1 cellular context compared by ENCODE assay signal in the genomic region with DNA sequence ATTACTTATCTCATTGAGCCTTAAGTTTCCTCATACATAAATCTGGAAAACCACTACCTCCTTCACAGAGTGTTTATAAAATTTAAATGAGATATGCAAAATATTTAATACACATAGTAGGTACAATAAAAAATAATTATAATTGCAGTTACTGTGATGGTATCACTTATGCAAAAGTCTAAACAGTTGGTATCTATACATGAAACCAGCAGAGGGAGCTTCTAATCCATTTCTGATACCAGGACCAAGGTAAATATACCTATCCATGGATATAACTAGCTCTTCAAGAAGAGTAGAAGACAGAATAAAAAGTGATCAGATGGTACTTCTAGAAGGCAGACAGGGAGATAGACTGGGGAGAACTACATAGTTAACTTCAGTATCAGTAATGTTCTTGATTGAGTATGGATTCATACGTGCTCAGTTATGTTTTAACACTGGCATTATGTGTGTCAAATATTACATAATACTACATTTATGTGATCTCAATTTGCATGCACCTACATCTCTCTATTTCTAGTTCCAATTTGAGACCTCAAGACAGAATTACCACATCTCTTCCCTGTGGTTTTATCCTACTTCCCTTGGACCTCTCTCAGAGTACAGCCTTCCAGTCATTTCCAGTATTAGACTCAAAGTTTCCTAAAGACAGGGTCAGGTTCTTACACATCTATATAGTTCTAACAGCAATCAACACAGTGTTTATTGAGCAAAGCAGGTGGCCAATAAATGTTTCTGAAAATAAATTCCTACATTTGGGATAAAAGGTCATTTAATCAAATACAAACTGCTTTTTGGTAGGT.
A peak's percentile ranks its signal among the peaks of the same experiment; 100 is the strongest.
TF ChIP-seq lines count a peak whose summit lies in the region.

No MANE protein-coding gene starts in this region.

TF ChIP-seq in HepG2, 621 proteins besides CTCF, POLR2A, EP300 and RAD21:
- peak; percentile 46; the same call in 1 of the 2 replicates for TF ChIP-seq SMC3 (IDR thresholded peaks at IDR 0.05; ENCODE audit: low read length)
- TF ChIP-seq DNMT1 (CRISPR knock-in tag; IDR thresholded peaks at IDR 0.05): no peak
- TF ChIP-seq STAG1 (CRISPR knock-in tag; IDR thresholded peaks at IDR 0.05): peak; percentile 75
- TF ChIP-seq, protein P1, sequence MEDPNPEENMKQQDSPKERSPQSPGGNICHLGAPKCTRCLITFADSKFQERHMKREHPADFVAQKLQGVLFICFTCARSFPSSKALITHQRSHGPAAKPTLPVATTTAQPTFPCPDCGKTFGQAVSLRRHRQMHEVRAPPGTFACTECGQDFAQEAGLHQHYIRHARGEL (CRISPR knock-in tag; IDR thresholded peaks at IDR 0.05): no peak
- TF ChIP-seq ZKSCAN1 (IDR thresholded peaks at IDR 0.05; ENCODE audit: low read length): peak; percentile 77
- TF ChIP-seq, protein P2, sequence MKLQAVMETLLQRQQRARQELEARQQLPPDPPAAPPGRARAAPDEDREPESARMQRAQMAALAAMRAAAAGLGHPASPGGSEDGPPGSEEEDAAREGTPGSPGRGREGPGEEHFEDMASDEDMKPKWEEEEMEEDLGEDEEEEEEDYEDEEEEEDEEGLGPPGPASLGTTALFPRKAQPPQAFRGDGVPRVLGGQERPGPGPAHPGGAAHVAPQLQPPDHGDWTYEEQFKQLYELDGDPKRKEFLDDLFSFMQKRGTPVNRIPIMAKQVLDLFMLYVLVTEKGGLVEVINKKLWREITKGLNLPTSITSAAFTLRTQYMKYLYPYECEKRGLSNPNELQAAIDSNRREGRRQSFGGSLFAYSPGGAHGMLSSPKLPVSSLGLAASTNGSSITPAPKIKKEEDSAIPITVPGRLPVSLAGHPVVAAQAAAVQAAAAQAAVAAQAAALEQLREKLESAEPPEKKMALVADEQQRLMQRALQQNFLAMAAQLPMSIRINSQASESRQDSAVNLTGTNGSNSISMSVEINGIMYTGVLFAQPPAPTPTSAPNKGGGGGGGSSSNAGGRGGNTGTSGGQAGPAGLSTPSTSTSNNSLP (IDR thresholded peaks at IDR 0.05; ENCODE audit: low read depth, low read length): peak; percentile 73
TF ChIP-seq in HepG2: peak in this region for 4.
